ENCODE assay signal across 2 cellular contexts in the genomic region with DNA sequence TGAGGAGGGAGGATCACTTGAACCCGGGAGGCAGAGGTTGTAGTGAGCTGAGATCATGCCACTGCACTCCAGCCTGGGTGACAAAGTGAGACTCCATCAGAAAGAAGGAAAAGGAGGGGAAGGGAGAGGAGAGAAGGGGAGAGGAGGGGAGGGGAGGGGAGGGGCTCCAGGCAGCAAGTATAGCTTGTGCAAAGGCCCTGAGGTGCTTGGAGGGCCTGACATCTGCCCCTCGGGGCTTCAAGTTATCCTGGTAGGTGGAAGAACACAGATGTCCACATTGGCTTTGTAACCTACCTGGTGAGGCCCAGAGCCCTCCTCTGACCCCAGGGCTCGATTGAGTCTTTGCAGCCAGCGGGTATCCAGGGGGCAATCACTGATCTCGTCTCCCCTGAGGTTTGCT.
A peak's percentile ranks its signal among the peaks of the same experiment; 100 is the strongest.
TF ChIP-seq lines count a peak whose summit lies in the region.

No MANE protein-coding gene starts in this region.

TF ChIP-seq in HEK293, 187 proteins besides CTCF, POLR2A, EP300 and RAD21:
- TF ChIP-seq ZNF623 (tag by site-specific recombination; IDR thresholded peaks at IDR 0.05) (peak; percentile 90), ZNF514 (tag by site-specific recombination; IDR thresholded peaks at IDR 0.05) (no peak)

TF ChIP-seq in K562, 482 proteins besides CTCF, POLR2A, EP300 and RAD21:
- TF ChIP-seq RBM25 (IDR thresholded peaks at IDR 0.05; ENCODE audit: low read depth, low read length, severe bottlenecking) = peak; percentile 42
- no peak for TF ChIP-seq PRPF4 (IDR thresholded peaks at IDR 0.05; ENCODE audit: insufficient read depth, low read depth, low read length, poor library complexity, severe bottlenecking)
